Comparison of ENCODE assay signal across 24 cellular contexts in the genomic region with DNA sequence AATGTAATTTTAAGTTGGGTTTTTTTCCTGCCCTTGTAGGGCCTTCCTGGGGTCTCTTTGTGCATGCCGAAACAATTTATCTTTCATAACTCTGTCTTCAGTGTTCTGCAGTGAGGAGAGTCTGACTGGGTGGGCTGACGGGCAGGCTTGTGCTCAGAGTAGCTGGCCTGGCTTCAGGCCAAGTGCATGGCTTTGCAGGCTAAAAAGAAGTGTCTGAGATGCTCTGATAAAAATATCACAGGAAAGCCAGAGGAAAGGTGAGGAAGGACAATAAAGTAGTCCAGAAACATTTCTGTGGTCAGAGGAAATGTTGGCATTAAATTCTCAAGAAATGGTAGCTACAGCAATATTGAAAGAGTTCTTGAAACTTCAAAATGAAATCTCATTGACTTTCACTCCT. TPM values are rescaled to one million over a fixed set of nuclear protein-coding genes. Genes with fewer than 3 reads are reported as not detected.
DNase-seq lines count a peak whose midpoint lies in the region; ATAC-seq, FAIRE-seq and TF ChIP-seq lines count a peak whose summit lies in the region.
"Had no signal": no experiment of that assay in that cellular context is flagged by ENCODE, and none has a peak within 500 bp of the region (broad histone marks: within the 10 kb centered on the region; RNA-seq: fewer than 3 reads in every experiment).

No MANE protein-coding gene starts in this region.

- no peak for FAIRE-seq in pancreas (lab: Jason Lieb, UNC)
- FAIRE-seq: endometrium had no signal

- WGBS in mesenchymal stem cell: 62% methylated on average over 2 of the region's 2 CpGs
- WGBS in pancreas, 2 donors: 80 to 90% methylated on average over 2 of the region's 2 CpGs

- no peak overlapping the region for H3K14ac ChIP-seq in mesenchymal stem cell (ENCODE audit: low read length in 2 of 2)

- H3K79me2 ChIP-seq in Loucy (ENCODE audit: insufficient read depth, low read length): no peaks in the 10 kb centered on the region

- TF ChIP-seq CTCF in Loucy (conservative IDR thresholded peaks at IDR 0.05; ENCODE audit: low read length): no peak
- TF ChIP-seq CTCF in WERI-Rb-1 (IDR thresholded peaks at IDR 0.05; ENCODE audit: low read depth, low read length): no peak
- TF ChIP-seq CTCF in pancreas (IDR thresholded peaks at IDR 0.05): no peak

- H4K20me1 ChIP-seq in Loucy (ENCODE audit: insufficient read depth, low read length, poor library complexity, severe bottlenecking): no peaks in the 10 kb centered on the region

- H3K79me1 ChIP-seq in mesenchymal stem cell (replicated peaks; ENCODE audit: low read length, poor library complexity, severe bottlenecking): no peaks in the 10 kb centered on the region

- no peak overlapping the region for H2BK12ac ChIP-seq in mesenchymal stem cell (ENCODE audit: low read length in 2 of 2)

- H3K9me2 ChIP-seq in Loucy (replicated peaks; ENCODE audit: low read depth, low read length): no peaks in the 10 kb centered on the region

- no peak overlapping the region for H4K8ac ChIP-seq in mesenchymal stem cell (ENCODE audit: low read length)

- H3K18ac ChIP-seq in mesenchymal stem cell (ENCODE audit: low read depth in 1 of 2, low read length in 2 of 2): no peak overlapping the region

- H3K36me3 ChIP-seq in Loucy (ENCODE audit: insufficient read depth, low read length) (no peaks in the 10 kb centered on the region), mesenchymal stem cell (ENCODE audit: control insufficient read depth in 1 of 2, insufficient read depth in 2 of 2, low read depth in 1 of 2, low read length in 2 of 2) (peaks cover 0 to 7% of the 10 kb centered on the region in 2 experiments), WERI-Rb-1 (no peaks in the 10 kb centered on the region), pancreas (no peaks in the 10 kb centered on the region)
- H3K36me3 ChIP-seq: breast epithelium, HAP-1, neural progenitor cell, thoracic aorta had no signal

- no peak overlapping the region for H2BK5ac ChIP-seq in mesenchymal stem cell (ENCODE audit: low read depth, low read length, poor library complexity, severe bottlenecking)

- peak overlapping the region; percentile 19 for H3K4me2 ChIP-seq in Loucy (ENCODE audit: low read depth, low read length, poor library complexity, severe bottlenecking)
- H3K4me2 ChIP-seq in mesenchymal stem cell (ENCODE audit: low read length, poor library complexity, severe bottlenecking): no peak overlapping the region
- H3K4me2 ChIP-seq: neural progenitor cell had no signal

- H2AFZ ChIP-seq in Loucy (ENCODE audit: low read length) (no peak overlapping the region), mesenchymal stem cell (ENCODE audit: low read depth, low read length) (no peak overlapping the region)
- H2AFZ ChIP-seq: neural progenitor cell had no signal

- DNase-seq in G401 (ENCODE audit: low spot score) (peak; percentile 22), cerebellum (ENCODE audit: low spot score) (peak; percentile 10), mesenchymal stem cell (no peak), WERI-Rb-1 (no peak), pancreas (no peak)
- DNase-seq: activated CD4-positive, alpha-beta T cell treated with anti-CD3 and anti-CD28 coated beads for 1 hour; activated CD8-positive, alpha-beta T cell treated with anti-CD3 and anti-CD28 coated beads, Interleukin-2, amount 10 ng/mL, durations not matched to agents 7 days and 5 days; activated gamma-delta T cell; activated naive CD8-positive, alpha-beta T cell treated with anti-CD3 and anti-CD28 coated beads, Interleukin-2, amount 50 U/mL, for 24 hours; NCI-H2029 treated with DMSO at 0.1 percent for 48 hours; NCI-H446; psoas muscle; stimulated activated CD4-positive, alpha-beta T cell treated with anti-CD3 and anti-CD28 coated beads, Interleukin-2, amount 100 ng/mL, for 48 hours; stimulated activated naive CD4-positive, alpha-beta T cell; T1000 had no signal

- no peak overlapping the region for H2AK5ac ChIP-seq in mesenchymal stem cell (ENCODE audit: low read length, severe bottlenecking)

- no peaks in the 10 kb centered on the region for H3K27me3 ChIP-seq in Loucy (ENCODE audit: insufficient read depth, low read length, poor library complexity, severe bottlenecking)
- H3K27me3 ChIP-seq in mesenchymal stem cell (ENCODE audit: control insufficient read depth in 1 of 2, insufficient read depth in 1 of 2, low read length in 2 of 2): no peaks in the 10 kb centered on the region
- no peaks in the 10 kb centered on the region for H3K27me3 ChIP-seq in WERI-Rb-1 (ENCODE audit: insufficient read depth, low read depth, severe bottlenecking)
- no peaks in the 10 kb centered on the region for H3K27me3 ChIP-seq in pancreas
- H3K27me3 ChIP-seq: breast epithelium, neural progenitor cell had no signal

- H3K27ac ChIP-seq in mesenchymal stem cell (ENCODE audit: low read length, poor library complexity, severe bottlenecking) (peak overlapping the region; percentile 13), WERI-Rb-1 (no peak overlapping the region), pancreas (no peak overlapping the region)
- H3K27ac ChIP-seq: breast epithelium, neural progenitor cell, psoas muscle, thoracic aorta had no signal

- ATAC-seq in HG02885 (IDR thresholded peaks at IDR 0.05; ENCODE audit: poor library complexity, unreplicated experiment) (no peak), GM18519 (IDR thresholded peaks at IDR 0.05; ENCODE audit: low FRiP score, unreplicated experiment) (no peak), pancreas (no peak)
- ATAC-seq: activated CD8-positive, alpha-beta T cell treated with anti-CD3 and anti-CD28 coated beads, Interleukin-2, amount 10 ng/mL, durations not matched to agents 7 days and 5 days; activated naive CD8-positive, alpha-beta T cell treated with anti-CD3 and anti-CD28 coated beads, Interleukin-2, amount 50 U/mL, for 24 hours; left lobe of liver; psoas muscle had no signal

- H3K4me1 ChIP-seq in Loucy (ENCODE audit: insufficient read depth, low read length, poor library complexity, severe bottlenecking) (peaks cover 26% of the 10 kb centered on the region), mesenchymal stem cell (ENCODE audit: control insufficient read depth, insufficient read depth, low read depth, low read length) (peaks cover 8% of the 10 kb centered on the region), pancreas (peaks cover 9 to 18% (median 10%) of the 10 kb centered on the region in 3 donors)
- H3K4me1 ChIP-seq: breast epithelium, HAP-1, neural progenitor cell had no signal

- no peak overlapping the region for H3K4ac ChIP-seq in mesenchymal stem cell (ENCODE audit: low read depth in 1 of 2, low read length in 2 of 2)

- intact Hi-C loops in pancreas (cut with DNase I): loop anchor here in 1 of 3 donors (10.0 kb wide), 1 partner anchor 54 kb away; no protein-coding TSS in a partner anchor

- no peak overlapping the region for H2BK15ac ChIP-seq in mesenchymal stem cell (ENCODE audit: low read depth, poor library complexity, severe bottlenecking)

- H3F3A ChIP-seq in Loucy (ENCODE audit: low read depth): no peaks in the 10 kb centered on the region

- H3K4me3 ChIP-seq in Loucy (ENCODE audit: low read length, poor library complexity, severe bottlenecking) (no peak overlapping the region), mesenchymal stem cell (ENCODE audit: insufficient read depth in 1 of 2, low read depth in 1 of 2, low read length in 2 of 2) (no peak overlapping the region), WERI-Rb-1 (ENCODE audit: low read depth, low read length) (no peak overlapping the region), pancreas (no peak overlapping the region)
- H3K4me3 ChIP-seq: breast epithelium, HAP-1, neural progenitor cell, psoas muscle, thoracic aorta had no signal

- no peaks in the 10 kb centered on the region for H3K9me3 ChIP-seq in Loucy (ENCODE audit: insufficient read depth, low read depth, low read length)
- no peaks in the 10 kb centered on the region for H3K9me3 ChIP-seq in mesenchymal stem cell (ENCODE audit: control insufficient read depth, low read length)
- H3K9me3 ChIP-seq in WERI-Rb-1 (ENCODE audit: severe bottlenecking): no peaks in the 10 kb centered on the region
- H3K9me3 ChIP-seq in pancreas: no peaks in the 10 kb centered on the region
- H3K9me3 ChIP-seq: breast epithelium, HAP-1, psoas muscle, thoracic aorta had no signal

- no peak overlapping the region for H3K9ac ChIP-seq in Loucy (ENCODE audit: low read depth, low read length, poor library complexity, severe bottlenecking)
- H3K9ac ChIP-seq in mesenchymal stem cell (ENCODE audit: low read length): no peak overlapping the region
- H3K9ac ChIP-seq: neural progenitor cell had no signal

- H3K23ac ChIP-seq in mesenchymal stem cell (ENCODE audit: low read length in 2 of 2): no peak overlapping the region

- in situ Hi-C loops in G401 (cut with HindIII; ENCODE audit: low sequenced_read_pairs): no loop called here

- H4K91ac ChIP-seq in mesenchymal stem cell (ENCODE audit: low read length): no peak overlapping the region

- no peak overlapping the region for H2BK120ac ChIP-seq in mesenchymal stem cell (ENCODE audit: low read depth, low read length)

RNA-seq across cellular contexts. Expression of a gene that starts 25.5 kb away (rescaled TPM):
- not detected in 2 replicates for total RNA-seq in G401 (2014; rRNA removed; shearing (Covaris generic))
- total RNA-seq in cerebellum (19.8 TPM), pancreas (1 to 10 TPM; 3.6 to 9.5 (median 6.7) TPM)
- 6.9 TPM for polyA plus RNA-seq in mesenchymal stem cell (2013, experiment 1 of 2)
- 6.5 TPM for polyA plus RNA-seq in mesenchymal stem cell (2013, experiment 2 of 2)
- 10 to 100 TPM in 1 of 2 donors, 1 to 10 TPM in 1; 5.7 to 16.1 TPM for polyA plus RNA-seq in pancreas
- total RNA-seq: activated CD8-positive, alpha-beta T cell treated with anti-CD3 and anti-CD28 coated beads, Interleukin-2, amount 10 ng/mL, durations not matched to agents 7 days and 5 days had no signal

Comparison
In these comparisons a context has a peak if more than half of its experiments do, and no peak if none do; other contexts are left out.
1. DNase-seq: peak in G401 (single experiment) and cerebellum (single experiment); none in mesenchymal stem cell (single experiment), WERI-Rb-1 (single experiment) and pancreas (0 of 6).